Comparison of ENCODE assay signal across 16 cellular contexts in the genomic region with DNA sequence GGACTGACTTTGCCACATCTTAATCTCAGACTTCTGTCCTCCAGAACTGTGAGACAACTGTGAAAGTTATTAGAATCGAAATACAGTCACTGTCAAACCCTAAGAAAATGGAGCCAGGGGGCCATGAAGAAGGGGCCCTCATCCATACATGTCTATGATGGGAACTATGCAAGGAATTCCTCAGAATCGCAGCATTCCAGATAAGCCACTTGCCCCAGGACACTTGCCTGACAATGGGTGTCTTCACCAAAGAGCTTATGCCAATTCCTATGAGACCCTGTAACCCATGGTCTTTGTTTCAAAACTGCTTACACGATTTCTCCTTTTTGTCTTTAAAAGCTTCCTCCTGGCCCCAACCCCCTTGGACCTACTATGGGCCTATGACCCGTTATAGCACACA.
"Had no signal": no experiment of that assay in that cellular context is flagged by ENCODE, and none has a peak within 500 bp of the region (broad histone marks: within the 10 kb centered on the region; RNA-seq: fewer than 3 reads in every experiment).

No MANE protein-coding gene starts in this region.

- H3K36me3 Mint-ChIP-seq: naive thymus-derived CD8-positive, alpha-beta T cell had no signal

- H3K9me3 ChIP-seq: ascending aorta, gastrocnemius medialis, left lung, prostate gland, suprapubic skin had no signal

- H3K27me3 ChIP-seq: ascending aorta, gastrocnemius medialis had no signal

- ATAC-seq: gastrocnemius medialis had no signal

- H3K27ac ChIP-seq: ascending aorta, gastrocnemius medialis, left lung, suprapubic skin had no signal

- H3K4me3 Mint-ChIP-seq: activated naive CD4-positive, alpha-beta T cell treated with anti-CD3 and anti-CD28 coated beads for 36 hours; effector memory CD8-positive, alpha-beta T cell; naive thymus-derived CD8-positive, alpha-beta T cell had no signal

- H3K27ac Mint-ChIP-seq: activated naive CD4-positive, alpha-beta T cell treated with anti-CD3 and anti-CD28 coated beads for 36 hours; effector memory CD8-positive, alpha-beta T cell; naive thymus-derived CD8-positive, alpha-beta T cell had no signal

- H3K4me2 ChIP-seq: smooth muscle cell had no signal

- H3K4me3 ChIP-seq: ascending aorta, gastrocnemius medialis, left lung, prostate gland, smooth muscle cell, suprapubic skin had no signal

- H3K9me3 Mint-ChIP-seq: activated naive CD4-positive, alpha-beta T cell treated with anti-CD3 and anti-CD28 coated beads for 36 hours; effector memory CD8-positive, alpha-beta T cell; naive thymus-derived CD8-positive, alpha-beta T cell had no signal

- H3K36me3 ChIP-seq: ascending aorta, gastrocnemius medialis, left lung, prostate gland, suprapubic skin had no signal

- DNase-seq: activated CD4-positive, alpha-beta T cell treated with anti-CD3 and anti-CD28 coated beads for 1 hour; activated CD4-positive, alpha-beta T cell treated with anti-CD3 and anti-CD28 coated beads, Interleukin-2, amount 50 U/mL, for 4 hours; activated T-cell treated with anti-CD3 and anti-CD28 coated beads for 4 hours; effector memory CD8-positive, alpha-beta T cell; gastrocnemius medialis; left lung; mammary epithelial cell; naive thymus-derived CD8-positive, alpha-beta T cell; occipital lobe; stimulated activated naive CD8-positive, alpha-beta T cell treated with anti-CD3 and anti-CD28 coated beads, Interleukin-15, Interleukin-2, amounts not matched to agents 100 U/mL and 50 U/mL, for 24 hours; T1000 had no signal
